ENCODE assay signal across 1 cellular context in the genomic region with DNA sequence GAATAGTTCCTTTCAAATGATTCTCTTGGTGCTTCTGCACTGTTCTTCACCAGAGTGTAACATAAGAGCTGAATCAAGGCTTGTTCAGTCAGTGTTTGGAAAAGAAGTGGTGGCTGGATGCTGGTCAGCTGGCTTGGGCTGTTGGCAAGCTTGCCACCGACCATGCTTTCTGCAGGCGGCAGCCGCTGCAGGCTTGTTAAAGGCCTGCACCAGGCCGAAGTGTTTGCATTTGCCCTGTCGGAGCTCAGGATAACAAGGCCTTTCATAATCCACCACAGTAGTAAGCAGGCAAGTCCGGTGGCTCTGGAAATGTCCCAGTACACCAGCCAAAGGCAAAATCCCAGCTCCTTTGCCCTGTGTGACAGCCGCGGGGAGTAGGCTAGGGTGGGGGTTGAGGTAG.
TF ChIP-seq lines count a peak whose summit lies in the region.

No MANE protein-coding gene starts in this region.

TF ChIP-seq in GM12878, 131 proteins besides CTCF, POLR2A, EP300 and RAD21 (continued from another document):
- TF ChIP-seq, protein P1, sequence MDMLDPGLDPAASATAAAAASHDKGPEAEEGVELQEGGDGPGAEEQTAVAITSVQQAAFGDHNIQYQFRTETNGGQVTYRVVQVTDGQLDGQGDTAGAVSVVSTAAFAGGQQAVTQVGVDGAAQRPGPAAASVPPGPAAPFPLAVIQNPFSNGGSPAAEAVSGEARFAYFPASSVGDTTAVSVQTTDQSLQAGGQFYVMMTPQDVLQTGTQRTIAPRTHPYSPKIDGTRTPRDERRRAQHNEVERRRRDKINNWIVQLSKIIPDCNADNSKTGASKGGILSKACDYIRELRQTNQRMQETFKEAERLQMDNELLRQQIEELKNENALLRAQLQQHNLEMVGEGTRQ (IDR thresholded peaks at IDR 0.05; ENCODE audit: borderline replicate concordance, low read depth, low read length), result no peak
- no peak for TF ChIP-seq SMAD1 (IDR thresholded peaks at IDR 0.05; ENCODE audit: low read depth, partially characterized antibody)
- no peak for TF ChIP-seq DPF2 (IDR thresholded peaks at IDR 0.05)
- TF ChIP-seq NBN (IDR thresholded peaks at IDR 0.05), result no peak
- TF ChIP-seq, protein P2, sequence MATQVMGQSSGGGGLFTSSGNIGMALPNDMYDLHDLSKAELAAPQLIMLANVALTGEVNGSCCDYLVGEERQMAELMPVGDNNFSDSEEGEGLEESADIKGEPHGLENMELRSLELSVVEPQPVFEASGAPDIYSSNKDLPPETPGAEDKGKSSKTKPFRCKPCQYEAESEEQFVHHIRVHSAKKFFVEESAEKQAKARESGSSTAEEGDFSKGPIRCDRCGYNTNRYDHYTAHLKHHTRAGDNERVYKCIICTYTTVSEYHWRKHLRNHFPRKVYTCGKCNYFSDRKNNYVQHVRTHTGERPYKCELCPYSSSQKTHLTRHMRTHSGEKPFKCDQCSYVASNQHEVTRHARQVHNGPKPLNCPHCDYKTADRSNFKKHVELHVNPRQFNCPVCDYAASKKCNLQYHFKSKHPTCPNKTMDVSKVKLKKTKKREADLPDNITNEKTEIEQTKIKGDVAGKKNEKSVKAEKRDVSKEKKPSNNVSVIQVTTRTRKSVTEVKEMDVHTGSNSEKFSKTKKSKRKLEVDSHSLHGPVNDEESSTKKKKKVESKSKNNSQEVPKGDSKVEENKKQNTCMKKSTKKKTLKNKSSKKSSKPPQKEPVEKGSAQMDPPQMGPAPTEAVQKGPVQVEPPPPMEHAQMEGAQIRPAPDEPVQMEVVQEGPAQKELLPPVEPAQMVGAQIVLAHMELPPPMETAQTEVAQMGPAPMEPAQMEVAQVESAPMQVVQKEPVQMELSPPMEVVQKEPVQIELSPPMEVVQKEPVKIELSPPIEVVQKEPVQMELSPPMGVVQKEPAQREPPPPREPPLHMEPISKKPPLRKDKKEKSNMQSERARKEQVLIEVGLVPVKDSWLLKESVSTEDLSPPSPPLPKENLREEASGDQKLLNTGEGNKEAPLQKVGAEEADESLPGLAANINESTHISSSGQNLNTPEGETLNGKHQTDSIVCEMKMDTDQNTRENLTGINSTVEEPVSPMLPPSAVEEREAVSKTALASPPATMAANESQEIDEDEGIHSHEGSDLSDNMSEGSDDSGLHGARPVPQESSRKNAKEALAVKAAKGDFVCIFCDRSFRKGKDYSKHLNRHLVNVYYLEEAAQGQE (IDR thresholded peaks at IDR 0.05; ENCODE audit: low read depth, low read length), result no peak
- TF ChIP-seq, protein P3, sequence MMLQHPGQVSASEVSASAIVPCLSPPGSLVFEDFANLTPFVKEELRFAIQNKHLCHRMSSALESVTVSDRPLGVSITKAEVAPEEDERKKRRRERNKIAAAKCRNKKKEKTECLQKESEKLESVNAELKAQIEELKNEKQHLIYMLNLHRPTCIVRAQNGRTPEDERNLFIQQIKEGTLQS (IDR thresholded peaks at IDR 0.05; ENCODE audit: borderline replicate concordance, extremely low read depth, low read depth, low read length), result no peak
- TF ChIP-seq RCOR1 (conservative IDR thresholded peaks at IDR 0.05; ENCODE audit: low read depth, low read length), result no peak
- TF ChIP-seq BMI1 (IDR thresholded peaks at IDR 0.05; ENCODE audit: borderline replicate concordance), result no peak
- TF ChIP-seq CBX5 (IDR thresholded peaks at IDR 0.05; ENCODE audit: low read depth), result no peak
- no peak for TF ChIP-seq CREM (IDR thresholded peaks at IDR 0.05; ENCODE audit: low read depth)
- TF ChIP-seq ZNF274 (IDR thresholded peaks at IDR 0.05; ENCODE audit: insufficient read depth, insufficient read length), result no peak
- TF ChIP-seq BRCA1 (IDR thresholded peaks at IDR 0.05; ENCODE audit: low read depth, low read length), result no peak
- TF ChIP-seq EGR1 (IDR thresholded peaks at IDR 0.05; ENCODE audit: borderline replicate concordance in 1 of 2, low read depth in 2 of 2, low read length in 2 of 2), result no peak
- TF ChIP-seq YBX1 (IDR thresholded peaks at IDR 0.05), result no peak
- no peak for TF ChIP-seq SMARCA5 (IDR thresholded peaks at IDR 0.05)
- no peak for TF ChIP-seq CHD1 (IDR thresholded peaks at IDR 0.05; ENCODE audit: low read depth, low read length)
- TF ChIP-seq ASH2L (IDR thresholded peaks at IDR 0.05; ENCODE audit: borderline replicate concordance, low read depth), result no peak
- TF ChIP-seq, protein P4, sequence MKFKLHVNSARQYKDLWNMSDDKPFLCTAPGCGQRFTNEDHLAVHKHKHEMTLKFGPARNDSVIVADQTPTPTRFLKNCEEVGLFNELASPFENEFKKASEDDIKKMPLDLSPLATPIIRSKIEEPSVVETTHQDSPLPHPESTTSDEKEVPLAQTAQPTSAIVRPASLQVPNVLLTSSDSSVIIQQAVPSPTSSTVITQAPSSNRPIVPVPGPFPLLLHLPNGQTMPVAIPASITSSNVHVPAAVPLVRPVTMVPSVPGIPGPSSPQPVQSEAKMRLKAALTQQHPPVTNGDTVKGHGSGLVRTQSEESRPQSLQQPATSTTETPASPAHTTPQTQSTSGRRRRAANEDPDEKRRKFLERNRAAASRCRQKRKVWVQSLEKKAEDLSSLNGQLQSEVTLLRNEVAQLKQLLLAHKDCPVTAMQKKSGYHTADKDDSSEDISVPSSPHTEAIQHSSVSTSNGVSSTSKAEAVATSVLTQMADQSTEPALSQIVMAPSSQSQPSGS (IDR thresholded peaks at IDR 0.05; ENCODE audit: low read length), result no peak
TF ChIP-seq in GM12878: peak in this region for 0.
